ENCODE assay signal across 19 cellular contexts in the genomic region with DNA sequence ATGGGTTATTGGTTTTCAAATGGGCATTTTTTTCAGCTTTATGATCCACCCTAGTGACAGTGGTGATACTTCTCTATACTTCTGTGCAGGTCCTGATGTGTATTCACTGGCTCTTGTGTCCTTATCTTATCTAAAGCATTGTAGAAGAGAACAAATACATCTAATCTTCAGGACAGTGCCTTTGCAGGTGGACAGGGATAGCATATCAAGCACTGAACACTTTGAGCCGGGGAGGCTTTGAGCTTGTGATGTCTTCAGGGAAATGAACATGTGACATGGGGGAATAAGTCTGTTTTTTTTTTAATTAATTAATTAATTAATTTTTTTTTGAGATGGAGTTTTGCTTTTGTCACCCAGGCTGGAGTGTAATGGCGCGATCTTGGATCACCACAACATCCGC.
"Had no signal": no experiment of that assay in that cellular context is flagged by ENCODE, and none has a peak within 500 bp of the region (broad histone marks: within the 10 kb centered on the region; RNA-seq: fewer than 3 reads in every experiment).

No MANE protein-coding gene starts in this region.

- DNase-seq: KBM-7, NCI-H1092, NCI-H1105 treated with DMSO at 0.1 percent for 48 hours, NCI-H1417 treated with DMSO at 0.1 percent for 48 hours, NCI-H146, NCI-H187, NCI-H2029, NCI-H2081 treated with DMSO at 0.1 percent for 48 hours, NCI-H2171, NCI-H226, NCI-H446, NCI-H510A, NCI-H524 treated with DMSO at 0.1 percent for 48 hours, NCI-H69, NCI-H774, SHP77 had no signal

- ATAC-seq: SK-N-SH treated with all-trans-retinoic acid at 6 μM for 48 hours had no signal

- H3K27ac ChIP-seq: HL-60, RWPE1 had no signal
